8 cellular contexts compared by ENCODE assay signal in genomic region chr14:77040309-77040994, GRCh38. TPM values are rescaled to one million over a fixed set of nuclear protein-coding genes. Genes with fewer than 3 reads are reported as not detected.
DNase-seq lines count a peak whose midpoint lies in the region; ATAC-seq and TF ChIP-seq lines count a peak whose summit lies in the region.

No MANE protein-coding gene starts in this region.

- peak overlapping the region; percentile 90 for H3K27ac Mint-ChIP-seq in activated T-helper 17 cell treated with anti-CD3 and anti-CD28 coated beads, Interleukin-2, amount 50 U/mL, for 72 hours
- peak overlapping the region; percentile 95 to 98 for H3K27ac Mint-ChIP-seq in natural killer cell treated with Interleukin-12 subunit alpha and Interleukin-12 subunit beta and Interleukin-15 and Interleukin-18, amount 100 ng/mL, for 72 hours

- peaks cover 56% of the 10 kb centered on the region for H3K4me1 Mint-ChIP-seq in activated T-helper 17 cell treated with anti-CD3 and anti-CD28 coated beads, Interleukin-2, amount 50 U/mL, for 72 hours
- H3K4me1 Mint-ChIP-seq in natural killer cell treated with Interleukin-12 subunit alpha and Interleukin-12 subunit beta and Interleukin-15 and Interleukin-18, amount 100 ng/mL, for 72 hours (ENCODE audit: low read depth in 2 of 2): peaks cover 80 to 81% of the 10 kb centered on the region in 2 donors

- DNase-seq in DMS53 treated with DMSO at 0.1 percent for 48 hours (lab: John Stamatoyannopoulos, UW; ENCODE audit: unreplicated experiment) (peak; percentile 96), H4 (ENCODE audit: low spot score) (peak; percentile 99), LNCaP clone FGC (ENCODE audit: low read depth) (peak; percentile 100), RPMI8226 (peak; percentile 99), fibroblast of pulmonary artery (ENCODE audit: low read depth) (peak; percentile 100)
- DNase-seq in natural killer cell treated with Interleukin-12 subunit alpha and Interleukin-12 subunit beta and Interleukin-15 and Interleukin-18, amount 100 ng/mL, for 72 hours (ENCODE audit: low spot score): peak; percentile 92
- DNase-seq in stimulated activated naive CD4-positive, alpha-beta T cell treated with Interleukin-2 at 50 U/mL for 16 hours (lab: John Stamatoyannopoulos, UW): peak; percentile 87

- H3K36me3 Mint-ChIP-seq in activated T-helper 17 cell treated with anti-CD3 and anti-CD28 coated beads, Interleukin-2, amount 50 U/mL, for 72 hours (ENCODE audit: low read depth): no peaks in the 10 kb centered on the region
- H3K36me3 Mint-ChIP-seq in natural killer cell treated with Interleukin-12 subunit alpha and Interleukin-12 subunit beta and Interleukin-15 and Interleukin-18, amount 100 ng/mL, for 72 hours: no peaks in the 10 kb centered on the region

- peak; percentile 62 for ATAC-seq in activated T-helper 17 cell treated with anti-CD3 and anti-CD28 coated beads, Interleukin-2, amount 50 U/mL, for 72 hours (replicated peaks)
- peak; percentile 78 to 81 for ATAC-seq in natural killer cell treated with Interleukin-12 subunit alpha and Interleukin-12 subunit beta and Interleukin-15 and Interleukin-18, amount 100 ng/mL, for 72 hours

- H3K9me3 Mint-ChIP-seq in activated T-helper 17 cell treated with anti-CD3 and anti-CD28 coated beads, Interleukin-2, amount 50 U/mL, for 72 hours: no peaks in the 10 kb centered on the region
- no peaks in the 10 kb centered on the region for H3K9me3 Mint-ChIP-seq in natural killer cell treated with Interleukin-12 subunit alpha and Interleukin-12 subunit beta and Interleukin-15 and Interleukin-18, amount 100 ng/mL, for 72 hours

- H3K4me3 Mint-ChIP-seq in activated T-helper 17 cell treated with anti-CD3 and anti-CD28 coated beads, Interleukin-2, amount 50 U/mL, for 72 hours: peak overlapping the region; percentile 81
- peak overlapping the region; percentile 94 for H3K4me3 Mint-ChIP-seq in natural killer cell treated with Interleukin-12 subunit alpha and Interleukin-12 subunit beta and Interleukin-15 and Interleukin-18, amount 100 ng/mL, for 72 hours

- H3K27me3 Mint-ChIP-seq in activated T-helper 17 cell treated with anti-CD3 and anti-CD28 coated beads, Interleukin-2, amount 50 U/mL, for 72 hours: no peaks in the 10 kb centered on the region
- H3K27me3 Mint-ChIP-seq in natural killer cell treated with Interleukin-12 subunit alpha and Interleukin-12 subunit beta and Interleukin-15 and Interleukin-18, amount 100 ng/mL, for 72 hours: no peaks in the 10 kb centered on the region

- TF ChIP-seq CTCF in LNCaP clone FGC (IDR thresholded peaks at IDR 0.05; ENCODE audit: control insufficient read depth, extremely low read depth, insufficient read depth) (no peak), fibroblast of pulmonary artery (IDR thresholded peaks at IDR 0.05; ENCODE audit: low read length, missing control alignments) (no peak)

- H3K4me3 ChIP-seq in LNCaP clone FGC (ENCODE audit: low read depth, low read length): 0 out of 2 replicates have a peak overlapping the region, but pooled peaks have one; percentile 9
- peak overlapping the region; percentile 36 for H3K4me3 ChIP-seq in fibroblast of pulmonary artery (replicated peaks; ENCODE audit: low read depth, low read length)

RNA-seq across cellular contexts. Expression of gene IRF2BPL, which starts 11.9 kb away (rescaled TPM):
- total RNA-seq in H4 (2014; rRNA removed; shearing (Covaris generic)): 8.7 and 17.5 TPM in 2 replicates
- 10 to 100 TPM; 14.2 to 25.5 TPM for total RNA-seq in activated T-helper 17 cell treated with anti-CD3 and anti-CD28 coated beads, Interleukin-2, amount 50 U/mL, for 72 hours
- total RNA-seq in natural killer cell treated with Interleukin-12 subunit alpha and Interleukin-12 subunit beta and Interleukin-15 and Interleukin-18, amount 100 ng/mL, for 72 hours: 10 to 100 TPM; 18.0 to 28.9 TPM

RNA-seq across cellular contexts. Expression of gene CIPC, which starts 57.6 kb away (rescaled TPM):
- total RNA-seq in H4 (2014; rRNA removed; shearing (Covaris generic)): 13.6 and 22.9 TPM in 2 replicates
- total RNA-seq in activated T-helper 17 cell treated with anti-CD3 and anti-CD28 coated beads, Interleukin-2, amount 50 U/mL, for 72 hours: 10 to 100 TPM in 1 of 2 donors, 1 to 10 TPM in 1; 8.5 to 11.8 TPM
- 10 to 100 TPM; 11.8 to 19.6 TPM for total RNA-seq in natural killer cell treated with Interleukin-12 subunit alpha and Interleukin-12 subunit beta and Interleukin-15 and Interleukin-18, amount 100 ng/mL, for 72 hours

Comparison
In these comparisons a context has a peak if more than half of its experiments do, and no peak if none do; other contexts are left out.
1. Peak in every context shown above with its lines: DNase-seq, ATAC-seq and H3K4me3 ChIP-seq.